In the genomic region with DNA sequence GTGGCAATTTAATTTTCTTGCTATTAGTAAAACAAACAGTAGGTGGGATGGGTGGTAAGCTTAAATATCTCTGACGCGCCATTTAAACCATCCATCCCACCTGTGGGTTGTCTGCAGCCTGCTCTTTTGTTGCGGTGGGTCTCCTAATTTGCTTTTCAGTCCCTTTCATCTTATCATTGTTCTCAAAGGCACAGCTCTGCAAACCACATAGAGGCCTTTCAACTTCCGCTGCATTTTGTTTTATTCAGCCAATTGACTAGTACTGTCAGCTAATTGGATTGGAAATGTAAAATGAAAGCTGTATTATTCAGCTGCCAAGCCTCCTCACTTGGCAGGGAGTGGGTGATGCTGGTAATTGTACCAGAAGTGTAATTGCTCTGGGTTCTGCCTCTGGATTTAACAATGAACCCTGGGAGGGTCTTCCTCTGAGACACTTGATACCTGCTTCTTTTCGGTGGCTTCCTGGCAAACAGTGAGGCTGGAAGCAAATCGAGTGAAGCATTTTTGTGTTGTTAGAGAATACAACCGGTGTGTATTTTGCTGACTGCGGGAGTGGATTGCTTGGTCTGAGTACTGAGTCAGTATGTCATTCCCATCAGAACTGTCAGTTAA, we compare ENCODE assay signal across 17 cellular contexts.
DNase-seq lines count a peak whose midpoint lies in the region; ATAC-seq and TF ChIP-seq lines count a peak whose summit lies in the region.
"Had no signal": no experiment of that assay in that cellular context is flagged by ENCODE, and none has a peak within 500 bp of the region (broad histone marks: within the 10 kb centered on the region; RNA-seq: fewer than 3 reads in every experiment).

No MANE protein-coding gene starts in this region.

- no peaks in the 10 kb centered on the region for H3K9me3 ChIP-seq in iPS-18c (ENCODE audit: control insufficient read depth, insufficient read depth, low read length)
- H3K9me3 ChIP-seq in mucosa of descending colon: peaks cover 8% of the 10 kb centered on the region
- H3K9me3 ChIP-seq in T-helper 17 cell (ENCODE audit: control insufficient read depth, low read length, poor library complexity, severe bottlenecking): no peaks in the 10 kb centered on the region
- peaks cover 6% of the 10 kb centered on the region for H3K9me3 ChIP-seq in SJCRH30 (replicated peaks)
- H3K9me3 ChIP-seq: uterus had no signal

- H3K36me3 ChIP-seq in mucosa of descending colon (ENCODE audit: low read depth) (no peaks in the 10 kb centered on the region), SJCRH30 (no peaks in the 10 kb centered on the region; the same call in 1 of the 2 replicates)
- H3K36me3 ChIP-seq: uterus had no signal

- H3K4me3 ChIP-seq in iPS-18c (ENCODE audit: insufficient read depth, low read depth, low read length) (0 out of 2 replicates have a peak overlapping the region, but pooled peaks have one; percentile 11), mucosa of descending colon (no peak overlapping the region), SJCRH30 (no peak overlapping the region)
- H3K4me3 ChIP-seq: K562, lung, skin epidermis, uterus had no signal

- no peak for ATAC-seq in mucosa of descending colon
- ATAC-seq in T-helper 17 cell: no peak
- ATAC-seq: K562 had no signal

- intact Hi-C loops in mucosa of descending colon (cut with DNase I, micrococcal nuclease): no loop called here

- H3K27ac Mint-ChIP-seq in T-helper 17 cell: no peak overlapping the region
- H3K27ac Mint-ChIP-seq: T-helper 1 cell treated with Interleukin-12 subunit alpha and Interleukin-12 subunit beta and Interleukin-4 antibody, amounts not matched to agents 30 μg/mL and 1 μg/mL, for 36 hours had no signal

- H3K27ac ChIP-seq in SJCRH30: no peak overlapping the region
- H3K27ac ChIP-seq: skin epidermis, uterus had no signal

- H3K36me3 Mint-ChIP-seq in T-helper 17 cell (ENCODE audit: low read depth): no peaks in the 10 kb centered on the region

- DNase-seq in COR-L47 (lab: John Stamatoyannopoulos, UW) (peak; percentile 89), NCI-H1105 (lab: John Stamatoyannopoulos, UW) (peak; percentile 85), NCI-H345 (lab: John Stamatoyannopoulos, UW) (peak; percentile 82), mucosa of descending colon (no peak), T-helper 17 cell (no peak), SJCRH30 (no peak), SIG-M5 treated with dmso at 0.1 percent for 504 hours (lab: John Stamatoyannopoulos, UW; ENCODE audit: unreplicated experiment) (no peak)
- DNase-seq: activated CD4-positive, CD25-positive, alpha-beta regulatory T cell treated with anti-CD3 and anti-CD28 coated beads, Interleukin-2, amount 50 U/mL, for 72 hours; activated naive CD4-positive, alpha-beta T cell treated with Interleukin-2 at 50 U/mL for 16 hours; GOT3; stimulated activated naive CD4-positive, alpha-beta T cell treated with Interleukin-2 at 50 U/mL for 16 hours; uterus had no signal

- no peak for TF ChIP-seq CTCF in mucosa of descending colon (IDR thresholded peaks at IDR 0.05)

- H3K4me3 Mint-ChIP-seq in T-helper 17 cell: no peak overlapping the region
- H3K4me3 Mint-ChIP-seq: T-helper 1 cell treated with Interleukin-12 subunit alpha and Interleukin-12 subunit beta and Interleukin-4 antibody, amounts not matched to agents 30 μg/mL and 1 μg/mL, for 36 hours had no signal

- no peaks in the 10 kb centered on the region for H3K27me3 ChIP-seq in SJCRH30
- H3K27me3 ChIP-seq: uterus had no signal

- H3K4me1 ChIP-seq in mucosa of descending colon (ENCODE audit: low read depth): no peaks in the 10 kb centered on the region
- H3K4me1 ChIP-seq in SJCRH30: no peaks in the 10 kb centered on the region
- H3K4me1 ChIP-seq: uterus had no signal

- no peaks in the 10 kb centered on the region for H3K4me1 Mint-ChIP-seq in T-helper 17 cell

- peaks cover 8% of the 10 kb centered on the region for H3K27me3 Mint-ChIP-seq in T-helper 17 cell

Comparison
In these comparisons a context has a peak if more than half of its experiments do, and no peak if none do; other contexts are left out.
1. DNase-seq: peak in COR-L47 (single experiment), NCI-H1105 (single experiment) and NCI-H345 (single experiment); none in mucosa of descending colon (0 of 3), T-helper 17 cell (0 of 3), SJCRH30 (0 of 2) and SIG-M5 treated with dmso at 0.1 percent for 504 hours (single experiment).